11 cellular contexts compared by ENCODE assay signal in the genomic region with DNA sequence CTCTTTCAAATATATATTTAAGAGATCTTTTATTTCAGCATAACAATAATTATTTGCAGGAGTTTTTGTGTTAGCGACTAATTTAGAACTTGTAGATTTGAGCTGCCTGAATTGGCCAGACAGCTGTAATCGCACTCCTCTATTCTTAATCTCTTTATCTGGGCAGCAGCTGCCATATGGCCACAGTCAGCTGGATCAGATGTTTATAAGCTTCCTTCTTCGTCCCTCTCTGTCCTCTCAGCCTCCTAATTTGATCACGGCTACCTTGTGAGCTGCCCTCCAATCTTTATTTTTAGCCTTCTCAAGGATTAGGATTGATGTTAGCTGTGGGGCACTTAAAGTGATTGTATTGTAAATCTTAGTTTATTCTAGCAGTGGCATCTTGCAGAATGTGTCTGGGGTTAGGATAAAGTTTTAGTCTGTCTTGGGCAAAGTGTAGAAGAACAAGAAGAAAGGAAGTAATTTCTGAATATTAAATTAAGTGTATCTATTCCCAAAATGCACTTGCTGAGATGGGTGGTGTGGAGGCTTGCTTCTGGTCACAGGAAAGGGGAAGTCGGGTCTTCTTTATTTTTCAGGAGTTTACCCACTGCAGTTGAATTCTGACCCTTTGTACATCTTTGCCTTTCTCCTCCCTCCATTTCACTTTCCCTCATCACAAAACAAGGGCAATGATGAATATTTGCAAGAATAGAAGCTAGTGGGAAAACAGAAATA. TPM values are rescaled to one million over a fixed set of nuclear protein-coding genes. Genes with fewer than 3 reads are reported as not detected.
A peak's percentile ranks its signal among the peaks of the same experiment; 100 is the strongest.
DNase-seq lines count a peak whose midpoint lies in the region; ATAC-seq and TF ChIP-seq lines count a peak whose summit lies in the region.
"Had no signal": no experiment of that assay in that cellular context is flagged by ENCODE, and none has a peak within 500 bp of the region (broad histone marks: within the 10 kb centered on the region; RNA-seq: fewer than 3 reads in every experiment).

No MANE protein-coding gene starts in this region.

- intact Hi-C loops in aorta (cut with DNase I): no loop called here

- peaks cover 49% of the 10 kb centered on the region for H3K79me2 ChIP-seq in OCI-LY3 (ENCODE audit: low read length)

- H3K9me3 ChIP-seq in OCI-LY3 (ENCODE audit: insufficient read depth, low read length) (no peaks in the 10 kb centered on the region), gastroesophageal sphincter (no peaks in the 10 kb centered on the region), thoracic aorta (no peaks in the 10 kb centered on the region), aorta (ENCODE audit: control insufficient read depth, low read length) (no peaks in the 10 kb centered on the region)

- H2AFZ ChIP-seq in OCI-LY3 (ENCODE audit: low read depth, low read length): no peak overlapping the region

- no peak for TF ChIP-seq EP300 in gastroesophageal sphincter (IDR thresholded peaks at IDR 0.05)

- H3K4me3 ChIP-seq in OCI-LY3 (ENCODE audit: low read length) (peak overlapping the region; percentile 93), gastroesophageal sphincter (no peak overlapping the region), thoracic aorta (peak overlapping the region; percentile 8), aorta (ENCODE audit: low read length in 2 of 2) (no peak overlapping the region)

- DNase-seq in NCI-H2081 (lab: John Stamatoyannopoulos, UW) (peak; percentile 26 to 47), NCI-H2081 treated with DMSO at 0.1 percent for 48 hours (lab: John Stamatoyannopoulos, UW) (no peak), thoracic aorta (ENCODE audit: low spot score) (no peak), aorta (no peak), HPDE6-E6E7 (ENCODE audit: extremely low spot score) (no peak)
- no peak for DNase-seq in stimulated activated CD4-positive, alpha-beta T cell treated with anti-CD3 and anti-CD28 coated beads, Interleukin-4, amount 100 ng/mL, for 24 hours
- DNase-seq: activated CD8-positive, alpha-beta T cell treated with anti-CD3 and anti-CD28 coated beads for 36 hours; left ventricle myocardium superior; NCI-H226 had no signal

- WGBS in gastroesophageal sphincter (ENCODE audit: low coverage in 1 of 2), 2 donors: 21 to 26% methylated on average over 5 of the region's 5 CpGs
- WGBS in aorta, 2 donors: 30 to 36% methylated on average over 5 of the region's 5 CpGs

- H3K27ac ChIP-seq in OCI-LY3 (ENCODE audit: low read length) (no peak overlapping the region), gastroesophageal sphincter (peak overlapping the region in 3 of 4 donors; percentile 32 to 96 (median 95)), thoracic aorta (no peak overlapping the region), aorta (ENCODE audit: low read depth in 1 of 2, low read length in 2 of 2) (no peak overlapping the region)

- peak overlapping the region; percentile 100 for H3K4me2 ChIP-seq in OCI-LY3 (ENCODE audit: low read length)

- no peak overlapping the region for H3K9ac ChIP-seq in OCI-LY3 (ENCODE audit: low read length)

- H3K36me3 ChIP-seq in OCI-LY3 (replicated peaks; ENCODE audit: low read depth, low read length): peaks cover 29% of the 10 kb centered on the region
- H3K36me3 ChIP-seq in gastroesophageal sphincter: peaks cover 0 to 24% of the 10 kb centered on the region in 2 donors
- H3K36me3 ChIP-seq in thoracic aorta: peaks cover 4% of the 10 kb centered on the region
- peaks cover 0 to 5% of the 10 kb centered on the region in 2 donors for H3K36me3 ChIP-seq in aorta (ENCODE audit: control insufficient read depth in 1 of 2, insufficient read depth in 2 of 2, low read length in 1 of 2)

- H3K4me1 ChIP-seq in OCI-LY3 (ENCODE audit: low read length) (peaks cover 34% of the 10 kb centered on the region), gastroesophageal sphincter (peaks cover 0 to 62% (median 5%) of the 10 kb centered on the region in 3 donors), thoracic aorta (ENCODE audit: control insufficient read depth in 1 of 2, low read depth in 2 of 2) (peaks cover 9 to 25% of the 10 kb centered on the region in 2 donors), aorta (ENCODE audit: control insufficient read depth in 1 of 2, insufficient read depth in 2 of 2, low read length in 2 of 2) (no peaks in the 10 kb centered on the region)

- no peak for TF ChIP-seq CTCF in OCI-LY3 (IDR thresholded peaks at IDR 0.05; ENCODE audit: low read depth, low read length)
- no peak for TF ChIP-seq CTCF in gastroesophageal sphincter (IDR thresholded peaks at IDR 0.05)
- no peak for TF ChIP-seq CTCF in thoracic aorta (IDR thresholded peaks at IDR 0.05)

- ATAC-seq in gastroesophageal sphincter (no peak), thoracic aorta (ENCODE audit: insufficient number of reproducible peaks, low FRiP score, low read depth) (no peak), aorta (ENCODE audit: low FRiP score) (no peak)
- ATAC-seq: activated CD8-positive, alpha-beta T cell treated with anti-CD3 and anti-CD28 coated beads for 36 hours; left ventricle myocardium superior had no signal

- no peak for TF ChIP-seq POLR2A in gastroesophageal sphincter (IDR thresholded peaks at IDR 0.05)

- peaks cover 54% of the 10 kb centered on the region for H4K20me1 ChIP-seq in OCI-LY3 (ENCODE audit: insufficient read depth, low read length)

- H3K27me3 ChIP-seq in OCI-LY3 (ENCODE audit: low read depth, low read length) (no peaks in the 10 kb centered on the region), gastroesophageal sphincter (no peaks in the 10 kb centered on the region), thoracic aorta (replicated peaks; ENCODE audit: insufficient read depth) (no peaks in the 10 kb centered on the region), aorta (ENCODE audit: control insufficient read depth in 1 of 2, insufficient read depth in 2 of 2, low read length in 1 of 2) (no peaks in the 10 kb centered on the region)

RNA-seq across cellular contexts. Expression of a gene that starts 1.1 kb away (rescaled TPM):
- total RNA-seq in gastroesophageal sphincter (10 to 100 TPM; 12.5 to 25.1 (median 20.4) TPM), thoracic aorta (1 to 10 TPM; 8.9 to 9.2 TPM), aorta (10 to 100 TPM; 10.6 to 13.2 TPM)
- 1 to 10 TPM; 4.3 to 4.6 TPM for polyA plus RNA-seq in aorta

Comparison
In these comparisons a context has a peak if more than half of its experiments do, and no peak if none do; other contexts are left out.
1. DNase-seq: peak in NCI-H2081 (2 of 2); none in NCI-H2081 treated with DMSO at 0.1 percent for 48 hours (single experiment), thoracic aorta (single experiment), stimulated activated CD4-positive, alpha-beta T cell treated with anti-CD3 and anti-CD28 coated beads, Interleukin-4, amount 100 ng/mL, for 24 hours (single experiment), aorta (0 of 2) and HPDE6-E6E7 (single experiment).
2. H3K27ac ChIP-seq: peak in gastroesophageal sphincter (3 of 4); none in OCI-LY3 (single experiment), thoracic aorta (0 of 2) and aorta (0 of 2).
3. H3K4me3 ChIP-seq: peak in OCI-LY3 (single experiment) and thoracic aorta (single experiment); none in gastroesophageal sphincter (0 of 2) and aorta (0 of 2).